In genomic region chr21:42495765-42496119, GRCh38 we compare ENCODE assay signal across 8 cellular contexts. TPM values are rescaled to one million over a fixed set of nuclear protein-coding genes. Genes with fewer than 3 reads are reported as not detected.
A peak's percentile ranks its signal among the peaks of the same experiment; 100 is the strongest.
DNase-seq lines count a peak whose midpoint lies in the region; ATAC-seq and TF ChIP-seq lines count a peak whose summit lies in the region.

No MANE protein-coding gene starts in this region.

- no peaks in the 10 kb centered on the region for H3K27me3 ChIP-seq in CD4-positive, CD25-positive, alpha-beta regulatory T cell (ENCODE audit: control insufficient read depth, insufficient read depth, low read length)
- H3K27me3 ChIP-seq in effector memory CD4-positive, alpha-beta T cell (replicated peaks; ENCODE audit: control insufficient read depth, insufficient read depth, low read length, poor library complexity, severe bottlenecking): no peaks in the 10 kb centered on the region

- H3K9me3 ChIP-seq in CD4-positive, CD25-positive, alpha-beta regulatory T cell (ENCODE audit: control insufficient read depth in 2 of 2, low read length in 2 of 2): no peaks in the 10 kb centered on the region
- no peaks in the 10 kb centered on the region for H3K9me3 ChIP-seq in effector memory CD4-positive, alpha-beta T cell (ENCODE audit: control insufficient read depth, low read length)

- TF ChIP-seq CTCF in natural killer cell (IDR thresholded peaks at IDR 0.05): no peak

- H3K4me3 Mint-ChIP-seq in CD4-positive, CD25-positive, alpha-beta regulatory T cell: peak overlapping the region; percentile 87 to 93 (median 89)
- peak overlapping the region; percentile 94 for H3K4me3 Mint-ChIP-seq in natural killer cell

- H3K27ac ChIP-seq in CD4-positive, CD25-positive, alpha-beta regulatory T cell (ENCODE audit: insufficient read depth, low read length, poor library complexity, severe bottlenecking): no peak overlapping the region
- H3K27ac ChIP-seq in effector memory CD4-positive, alpha-beta T cell (ENCODE audit: insufficient read depth, low read length, poor library complexity, severe bottlenecking): peak overlapping the region; percentile 69

- H3K4me1 Mint-ChIP-seq in CD4-positive, CD25-positive, alpha-beta regulatory T cell: peaks cover 0 to 19% (median 12%) of the 10 kb centered on the region in 4 donors
- peaks cover 13 to 15% of the 10 kb centered on the region in 2 donors for H3K4me1 Mint-ChIP-seq in natural killer cell

- H3K36me3 ChIP-seq in CD4-positive, CD25-positive, alpha-beta regulatory T cell (ENCODE audit: control insufficient read depth, insufficient read depth, low read length): no peaks in the 10 kb centered on the region
- H3K36me3 ChIP-seq in effector memory CD4-positive, alpha-beta T cell (ENCODE audit: control insufficient read depth, insufficient read depth, low read length): no peaks in the 10 kb centered on the region

- no peaks in the 10 kb centered on the region for H3K9me3 Mint-ChIP-seq in CD4-positive, CD25-positive, alpha-beta regulatory T cell
- no peaks in the 10 kb centered on the region for H3K9me3 Mint-ChIP-seq in natural killer cell

- no peaks in the 10 kb centered on the region for H3K36me3 Mint-ChIP-seq in CD4-positive, CD25-positive, alpha-beta regulatory T cell
- no peaks in the 10 kb centered on the region for H3K36me3 Mint-ChIP-seq in natural killer cell

- peak overlapping the region in 2 of 3 donors; percentile 89 to 98 for H3K27ac Mint-ChIP-seq in CD4-positive, CD25-positive, alpha-beta regulatory T cell
- H3K27ac Mint-ChIP-seq in natural killer cell: peak overlapping the region; percentile 90

- DNase-seq in CD4-positive, CD25-positive, alpha-beta regulatory T cell: no peak
- peak; percentile 67 for DNase-seq in NCI-H510A treated with DMSO at 0.1 percent for 48 hours (lab: John Stamatoyannopoulos, UW)
- no peak for DNase-seq in effector memory CD4-positive, alpha-beta T cell
- DNase-seq in natural killer cell: no peak
- DNase-seq in SHP77 (lab: John Stamatoyannopoulos, UW): no peak
- DNase-seq in activated CD4-positive, alpha-beta T cell treated with anti-CD3 and anti-CD28 coated beads for 48 hours: no peak

- peaks cover 23% of the 10 kb centered on the region for H3K27me3 Mint-ChIP-seq in CD4-positive, CD25-positive, alpha-beta regulatory T cell
- peaks cover 5 to 9% of the 10 kb centered on the region in 2 donors for H3K27me3 Mint-ChIP-seq in natural killer cell (ENCODE audit: low read depth in 2 of 2)

- H3K4me3 ChIP-seq in CD4-positive, CD25-positive, alpha-beta regulatory T cell (ENCODE audit: low read depth, low read length): peak overlapping the region; percentile 62
- H3K4me3 ChIP-seq in effector memory CD4-positive, alpha-beta T cell (ENCODE audit: insufficient read depth, low read depth, low read length, poor library complexity, severe bottlenecking): peak overlapping the region; percentile 55

- ATAC-seq in CD4-positive, CD25-positive, alpha-beta regulatory T cell (ENCODE audit: low read depth in 2 of 2): no peak
- ATAC-seq in GM21529 (IDR thresholded peaks at IDR 0.05; ENCODE audit: unreplicated experiment): peak; percentile 11
- ATAC-seq in natural killer cell: no peak
- no peak for ATAC-seq in HG03565 (IDR thresholded peaks at IDR 0.05; ENCODE audit: unreplicated experiment)

- intact Hi-C loops in natural killer cell (cut with micrococcal nuclease): loop anchor here (2.0 kb wide), 1 partner anchor 31 kb away; no protein-coding TSS in a partner anchor

- H3K4me1 ChIP-seq in CD4-positive, CD25-positive, alpha-beta regulatory T cell (ENCODE audit: control insufficient read depth, insufficient read depth, low read length, poor library complexity, severe bottlenecking): peaks cover 15% of the 10 kb centered on the region
- peaks cover 10% of the 10 kb centered on the region for H3K4me1 ChIP-seq in effector memory CD4-positive, alpha-beta T cell (ENCODE audit: control insufficient read depth, insufficient read depth, low read length, poor library complexity, severe bottlenecking)

RNA-seq across cellular contexts. Expression of gene RSPH1, which starts 0.3 kb away (rescaled TPM):
- total RNA-seq in CD4-positive, CD25-positive, alpha-beta regulatory T cell: 0.25 TPM
- not detected for polyA plus RNA-seq in CD4-positive, CD25-positive, alpha-beta regulatory T cell
- total RNA-seq in natural killer cell: under 1 TPM in 1 of 3 donors, not detected in 2; 0.16 TPM

RNA-seq across cellular contexts. Expression of gene SLC37A1, which starts 17.9 kb away (rescaled TPM):
- 18.8 TPM for total RNA-seq in CD4-positive, CD25-positive, alpha-beta regulatory T cell
- polyA plus RNA-seq in CD4-positive, CD25-positive, alpha-beta regulatory T cell: 1 to 10 TPM; 2.8 to 3.6 (median 3.4) TPM
- total RNA-seq in natural killer cell: 10 to 100 TPM; 24.8 to 25.8 (median 25.3) TPM
